15 cellular contexts compared by ENCODE assay signal in the genomic region with DNA sequence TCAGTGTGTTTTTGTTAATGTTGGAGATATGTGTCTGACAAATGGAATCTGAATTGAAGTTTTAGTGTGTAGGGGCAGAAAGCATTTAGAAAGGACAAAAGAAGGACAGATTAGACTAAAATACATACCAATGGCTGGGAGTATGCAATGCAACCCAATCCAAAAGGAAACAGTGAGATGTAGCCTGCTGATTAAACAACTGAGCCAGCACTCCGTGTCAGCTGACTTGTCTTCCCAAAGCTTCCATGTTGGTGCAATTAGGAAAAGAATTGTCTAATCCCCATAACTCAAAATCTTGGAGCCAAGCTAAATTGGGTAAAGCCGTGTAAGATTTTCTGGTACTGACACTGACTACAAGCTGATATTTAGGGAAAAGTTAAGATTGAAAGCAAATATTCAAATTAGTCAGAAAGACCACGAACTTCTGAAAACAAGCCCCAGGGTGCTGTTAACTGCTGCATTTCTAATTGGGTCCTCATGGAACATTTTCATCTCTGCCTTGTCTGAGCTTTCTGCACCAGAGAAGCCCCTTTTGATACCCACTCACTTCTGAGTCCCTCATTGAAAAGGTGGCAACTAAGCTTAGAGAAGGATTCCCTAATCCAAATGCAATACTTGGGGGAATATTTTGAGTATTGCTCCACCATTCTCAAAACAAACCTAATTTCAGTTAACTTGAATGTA.
DNase-seq lines count a peak whose midpoint lies in the region; ATAC-seq and TF ChIP-seq lines count a peak whose summit lies in the region.
"Had no signal": no experiment of that assay in that cellular context is flagged by ENCODE, and none has a peak within 500 bp of the region (broad histone marks: within the 10 kb centered on the region; RNA-seq: fewer than 3 reads in every experiment).

No MANE protein-coding gene starts in this region.

- no peak overlapping the region for H3K27ac ChIP-seq in HEK293 (ENCODE audit: extremely low read depth, low read depth, low read length)
- H3K27ac ChIP-seq in foreskin keratinocyte: no peak overlapping the region
- H3K27ac ChIP-seq: 22Rv1, neutrophil had no signal

- no peaks in the 10 kb centered on the region for H3K4me1 Mint-ChIP-seq in activated naive CD8-positive, alpha-beta T cell treated with anti-CD3 and anti-CD28 coated beads for 36 hours
- peaks cover 87% of the 10 kb centered on the region for H3K4me1 Mint-ChIP-seq in nephron

- peak overlapping the region; percentile 56 for H3K27ac Mint-ChIP-seq in activated naive CD8-positive, alpha-beta T cell treated with anti-CD3 and anti-CD28 coated beads for 36 hours
- H3K27ac Mint-ChIP-seq in nephron: peak overlapping the region in 2 of 3 experiments; percentile 25 to 42

- no peak overlapping the region for H3K4me3 ChIP-seq in HEK293 (ENCODE audit: low read depth, low read length)
- H3K4me3 ChIP-seq: gastroesophageal sphincter, transverse colon had no signal

- CTCF ChIA-PET in HEK293 (lab: Yijun Ruan, JAX): interaction anchor here (0.6 to 2.2 kb wide), 7 partner anchors 9 to 227 kb away, joined by 3 to 9 read pairs (median 6); no protein-coding TSS in a partner anchor

- no peak for ATAC-seq in foreskin keratinocyte
- ATAC-seq: gastroesophageal sphincter, Right ventricle myocardium inferior had no signal

- no peaks in the 10 kb centered on the region for H3K27me3 Mint-ChIP-seq in activated naive CD8-positive, alpha-beta T cell treated with anti-CD3 and anti-CD28 coated beads for 36 hours
- H3K27me3 Mint-ChIP-seq in nephron (ENCODE audit: low read depth): peaks cover 15% of the 10 kb centered on the region

- intact Hi-C loops in cardiac septum (cut with DNase I): no loop called here

- DNase-seq in DMS 273 (lab: John Stamatoyannopoulos, UW; ENCODE audit: unreplicated experiment) (peak; percentile 7), DMS 273 treated with DMSO at 0.1 percent for 48 hours (lab: John Stamatoyannopoulos, UW) (no peak), foreskin keratinocyte (no peak), NAMALWA (ENCODE audit: low spot score) (no peak), cardiac septum (ENCODE audit: low spot score) (no peak)
- no peak for DNase-seq in activated naive CD8-positive, alpha-beta T cell treated with anti-CD3 and anti-CD28 coated beads for 36 hours
- DNase-seq: DMS79, NCI-H510A treated with DMSO at 0.1 percent for 48 hours, transverse colon had no signal

- H3K9me3 ChIP-seq in HEK293 (ENCODE audit: control insufficient read depth, insufficient read depth, low read depth, low read length): no peaks in the 10 kb centered on the region
- H3K9me3 ChIP-seq: gastroesophageal sphincter, neutrophil, transverse colon had no signal

- no peaks in the 10 kb centered on the region for H3K36me3 ChIP-seq in HEK293 (ENCODE audit: control insufficient read depth in 2 of 2, insufficient read depth in 1 of 2, low read length in 2 of 2)
- H3K36me3 ChIP-seq: gastroesophageal sphincter, neutrophil, transverse colon had no signal

- no peaks in the 10 kb centered on the region for H3K9me3 Mint-ChIP-seq in activated naive CD8-positive, alpha-beta T cell treated with anti-CD3 and anti-CD28 coated beads for 36 hours
- H3K9me3 Mint-ChIP-seq in nephron: no peaks in the 10 kb centered on the region

- POLR2A ChIA-PET in HEK293 (lab: Yijun Ruan, JAX): no interaction called here

- H3K4me1 ChIP-seq in HEK293 (ENCODE audit: control insufficient read depth, insufficient read depth, low read length): peaks cover 12% of the 10 kb centered on the region
- H3K4me1 ChIP-seq in foreskin keratinocyte: no peaks in the 10 kb centered on the region

- H3K27me3 ChIP-seq in foreskin keratinocyte: peaks cover 78% of the 10 kb centered on the region
- H3K27me3 ChIP-seq: neutrophil, transverse colon had no signal

- H3K4me3 Mint-ChIP-seq in activated naive CD8-positive, alpha-beta T cell treated with anti-CD3 and anti-CD28 coated beads for 36 hours: peak overlapping the region; percentile 51
- no peak overlapping the region for H3K4me3 Mint-ChIP-seq in nephron

- TF ChIP-seq CTCF in HEK293 (tag by site-specific recombination; IDR thresholded peaks at IDR 0.05) (no peak), nephron (IDR thresholded peaks at IDR 0.05; ENCODE audit: unreplicated experiment in 3 of 3) (no peak), foreskin keratinocyte (conservative IDR thresholded peaks at IDR 0.05) (no peak)

- H3K36me3 Mint-ChIP-seq in activated naive CD8-positive, alpha-beta T cell treated with anti-CD3 and anti-CD28 coated beads for 36 hours: no peaks in the 10 kb centered on the region
- H3K36me3 Mint-ChIP-seq in nephron (ENCODE audit: low read depth): no peaks in the 10 kb centered on the region

TF ChIP-seq in HEK293, 187 proteins besides CTCF, POLR2A, EP300 and RAD21:
- TF ChIP-seq, protein P1, sequence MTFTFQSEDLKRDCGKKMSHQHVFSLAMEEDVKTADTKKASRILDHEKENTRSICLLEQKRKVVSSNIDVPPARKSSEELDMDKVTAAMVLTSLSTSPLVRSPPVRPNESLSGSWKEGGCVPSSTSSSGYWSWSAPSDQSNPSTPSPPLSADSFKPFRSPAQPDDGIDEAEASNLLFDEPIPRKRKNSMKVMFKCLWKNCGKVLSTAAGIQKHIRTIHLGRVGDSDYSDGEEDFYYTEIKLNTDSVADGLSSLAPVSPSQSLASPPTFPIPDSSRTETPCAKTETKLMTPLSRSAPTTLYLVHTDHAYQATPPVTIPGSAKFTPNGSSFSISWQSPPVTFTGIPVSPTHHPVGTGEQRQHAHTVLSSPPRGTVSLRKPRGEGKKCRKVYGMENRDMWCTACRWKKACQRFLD (tag by site-specific recombination; IDR thresholded peaks at IDR 0.05): no peak
- TF ChIP-seq ZBTB20 (tag by site-specific recombination; IDR thresholded peaks at IDR 0.05) (peak; percentile 34; the same call in 1 of the 2 replicates), IKZF3 (tag by site-specific recombination; IDR thresholded peaks at IDR 0.05) (peak; percentile 72), ZNF19 (tag by site-specific recombination; IDR thresholded peaks at IDR 0.05; ENCODE audit: low read depth) (no peak)
- TF ChIP-seq, protein P2, sequence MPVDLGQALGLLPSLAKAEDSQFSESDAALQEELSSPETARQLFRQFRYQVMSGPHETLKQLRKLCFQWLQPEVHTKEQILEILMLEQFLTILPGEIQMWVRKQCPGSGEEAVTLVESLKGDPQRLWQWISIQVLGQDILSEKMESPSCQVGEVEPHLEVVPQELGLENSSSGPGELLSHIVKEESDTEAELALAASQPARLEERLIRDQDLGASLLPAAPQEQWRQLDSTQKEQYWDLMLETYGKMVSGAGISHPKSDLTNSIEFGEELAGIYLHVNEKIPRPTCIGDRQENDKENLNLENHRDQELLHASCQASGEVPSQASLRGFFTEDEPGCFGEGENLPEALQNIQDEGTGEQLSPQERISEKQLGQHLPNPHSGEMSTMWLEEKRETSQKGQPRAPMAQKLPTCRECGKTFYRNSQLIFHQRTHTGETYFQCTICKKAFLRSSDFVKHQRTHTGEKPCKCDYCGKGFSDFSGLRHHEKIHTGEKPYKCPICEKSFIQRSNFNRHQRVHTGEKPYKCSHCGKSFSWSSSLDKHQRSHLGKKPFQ (tag by site-specific recombination; IDR thresholded peaks at IDR 0.05): no peak
